ENCODE assay signal across 13 cellular contexts in the genomic region with DNA sequence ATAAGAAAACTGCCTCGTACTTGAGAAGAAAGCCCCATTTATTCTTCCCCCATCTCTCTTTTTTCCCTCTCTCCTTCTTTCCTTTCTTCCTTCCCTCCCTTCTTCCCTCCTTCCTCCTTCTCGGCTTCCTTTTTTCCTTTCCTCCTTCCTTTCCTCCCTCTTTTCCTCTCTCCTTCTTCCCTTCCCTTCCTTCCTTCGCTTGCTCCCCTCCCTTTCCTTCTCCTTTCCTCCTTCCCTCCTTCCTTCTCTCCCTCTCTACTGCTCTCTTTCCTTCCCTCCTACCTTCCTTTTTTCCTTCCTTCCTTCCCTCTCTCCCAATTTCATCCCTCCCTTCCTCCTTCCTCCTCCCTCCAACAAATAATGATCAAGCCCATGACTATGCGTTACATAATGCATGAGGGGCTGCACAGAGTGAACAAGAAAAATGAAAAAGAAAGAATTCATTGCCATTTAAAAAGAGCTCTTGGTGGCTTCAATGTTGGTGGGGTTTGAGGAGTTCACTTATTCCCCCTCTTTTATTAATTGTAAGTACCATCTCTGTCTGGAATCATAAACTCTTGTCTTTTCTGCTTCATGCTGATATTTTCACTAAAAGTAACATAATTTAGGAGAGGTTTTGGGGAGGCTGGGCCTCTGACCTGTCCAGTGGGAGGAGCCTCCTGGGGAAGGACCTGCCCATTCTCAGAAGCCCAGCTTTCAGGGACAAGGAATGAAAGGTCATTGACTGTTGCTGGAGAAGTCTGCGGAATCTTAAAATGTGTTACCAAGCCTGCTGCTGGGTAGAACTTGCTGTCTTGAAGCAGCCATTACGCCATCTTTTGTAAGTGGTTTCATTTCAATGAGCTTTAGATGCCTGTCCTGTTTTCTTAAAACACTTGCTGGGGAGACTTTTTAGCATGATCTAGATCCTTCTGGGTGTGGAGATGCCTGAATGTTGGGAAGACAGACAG.
A peak's percentile ranks its signal among the peaks of the same experiment; 100 is the strongest.
DNase-seq lines count a peak whose midpoint lies in the region; ATAC-seq and TF ChIP-seq lines count a peak whose summit lies in the region.
"Had no signal": no experiment of that assay in that cellular context is flagged by ENCODE, and none has a peak within 500 bp of the region (broad histone marks: within the 10 kb centered on the region; RNA-seq: fewer than 3 reads in every experiment).

No MANE protein-coding gene starts in this region.

- ATAC-seq in CD4-positive, CD25-positive, alpha-beta regulatory T cell (ENCODE audit: low read depth in 2 of 2): no peak
- no peak for ATAC-seq in GM18858 (IDR thresholded peaks at IDR 0.05; ENCODE audit: unreplicated experiment)
- no peak for ATAC-seq in GM21619 (IDR thresholded peaks at IDR 0.05; ENCODE audit: unreplicated experiment)

- no peak overlapping the region for H4K91ac ChIP-seq in neuronal stem cell (ENCODE audit: low read depth, low read length, poor library complexity)

- no peak overlapping the region for H2BK12ac ChIP-seq in neuronal stem cell (ENCODE audit: low read length)

- WGBS in neuronal stem cell (ENCODE audit: extremely low coverage in 2 of 2, insufficient read length in 2 of 2, insufficient replicate concordance in 1 of 2), 2 donors: no CpG with 5 or more reads among the region's 6 CpGs

- H2AK5ac ChIP-seq in neuronal stem cell (ENCODE audit: low read depth, low read length): no peak overlapping the region

- no peak overlapping the region for H4K8ac ChIP-seq in neuronal stem cell (ENCODE audit: low read depth, low read length)

- no peaks in the 10 kb centered on the region for H3K27me3 ChIP-seq in CD4-positive, CD25-positive, alpha-beta regulatory T cell (ENCODE audit: control insufficient read depth, insufficient read depth, low read length)
- H3K27me3 ChIP-seq in neuronal stem cell (ENCODE audit: control insufficient read depth in 3 of 3, insufficient read depth in 3 of 3, low read depth in 1 of 3, low read length in 3 of 3): no peaks in the 10 kb centered on the region
- H3K27me3 ChIP-seq: colonic mucosa had no signal

- H2AFZ ChIP-seq in neuronal stem cell (ENCODE audit: low read length): peak overlapping the region; percentile 45

- H3K36me3 ChIP-seq in CD4-positive, CD25-positive, alpha-beta regulatory T cell (ENCODE audit: control insufficient read depth, insufficient read depth, low read length): peaks cover 24% of the 10 kb centered on the region
- peaks cover 44% of the 10 kb centered on the region for H3K36me3 ChIP-seq in KOPT-K1 (ENCODE audit: insufficient read depth, low read length)
- no peaks in the 10 kb centered on the region for H3K36me3 ChIP-seq in neuronal stem cell (replicated peaks in 1 of 2; ENCODE audit: control insufficient read depth in 2 of 2, insufficient read depth in 2 of 2, low read length in 2 of 2)
- H3K36me3 ChIP-seq: colonic mucosa had no signal

- H3K27ac ChIP-seq in CD4-positive, CD25-positive, alpha-beta regulatory T cell (ENCODE audit: insufficient read depth, low read length, poor library complexity, severe bottlenecking): peak overlapping the region; percentile 44
- H3K27ac ChIP-seq in KOPT-K1 (ENCODE audit: low read depth, low read length, poor library complexity, severe bottlenecking) (peak overlapping the region; percentile 93), neuronal stem cell (replicated peaks; ENCODE audit: low read length) (no peak overlapping the region)
- H3K27ac ChIP-seq: colonic mucosa had no signal

- no peak overlapping the region for H3K4me2 ChIP-seq in neuronal stem cell (ENCODE audit: insufficient read depth, low read length, poor library complexity, severe bottlenecking)

- H3K79me1 ChIP-seq in neuronal stem cell (ENCODE audit: low read depth, low read length): no peaks in the 10 kb centered on the region

- peaks cover 29% of the 10 kb centered on the region for H3K36me3 Mint-ChIP-seq in CD4-positive, CD25-positive, alpha-beta regulatory T cell

- no peak for TF ChIP-seq CTCF in choroid plexus epithelial cell (conservative IDR thresholded peaks at IDR 0.05; ENCODE audit: low read depth, low read length)

- DNase-seq in CD4-positive, CD25-positive, alpha-beta regulatory T cell: no peak
- DNase-seq in choroid plexus epithelial cell (ENCODE audit: low read depth): peak; percentile 51
- no peak for DNase-seq in neuronal stem cell (ENCODE audit: low spot score)
- no peak for DNase-seq in NCI-H774 (lab: John Stamatoyannopoulos, UW)
- DNase-seq in stimulated activated naive CD4-positive, alpha-beta T cell (lab: John Stamatoyannopoulos, UW): no peak
- DNase-seq: colonic mucosa; stimulated activated CD4-positive, alpha-beta T cell treated with anti-CD3 and anti-CD28 coated beads, Interleukin-4, amount 100 ng/mL, for 1 hour; stimulated activated naive CD4-positive, alpha-beta T cell treated with Interleukin-2 at 50 U/mL for 16 hours; SW 1271 had no signal

- no peaks in the 10 kb centered on the region for H3K9me3 ChIP-seq in CD4-positive, CD25-positive, alpha-beta regulatory T cell (ENCODE audit: control insufficient read depth in 2 of 2, low read length in 2 of 2)
- H3K9me3 ChIP-seq in KOPT-K1 (ENCODE audit: insufficient read depth, low read length, poor library complexity, severe bottlenecking) (no peaks in the 10 kb centered on the region), neuronal stem cell (replicated peaks in 1 of 2; ENCODE audit: control insufficient read depth in 2 of 2, insufficient read depth in 1 of 2, low read depth in 1 of 2, low read length in 2 of 2) (peaks cover 3 to 14% of the 10 kb centered on the region in 2 donors)
- H3K9me3 ChIP-seq: colonic mucosa had no signal

- peaks cover 47% of the 10 kb centered on the region for H3K4me1 ChIP-seq in CD4-positive, CD25-positive, alpha-beta regulatory T cell (ENCODE audit: control insufficient read depth, insufficient read depth, low read length, poor library complexity, severe bottlenecking)
- peaks cover 15 to 40% of the 10 kb centered on the region in 2 donors for H3K4me1 ChIP-seq in neuronal stem cell (ENCODE audit: control insufficient read depth in 2 of 2, insufficient read depth in 1 of 2, low read depth in 1 of 2, low read length in 2 of 2)
- H3K4me1 ChIP-seq: colonic mucosa had no signal

- H3K27ac Mint-ChIP-seq in CD4-positive, CD25-positive, alpha-beta regulatory T cell: peak overlapping the region; percentile 67 to 81 (median 68)

- H2BK15ac ChIP-seq in neuronal stem cell (ENCODE audit: low read length): no peak overlapping the region

- H3K9ac ChIP-seq in neuronal stem cell (ENCODE audit: low read depth, low read length, poor library complexity): no peak overlapping the region

- H3K9me3 Mint-ChIP-seq in CD4-positive, CD25-positive, alpha-beta regulatory T cell: peaks cover 0 to 4% (median 0%) of the 10 kb centered on the region in 7 donors

- H3K4me1 Mint-ChIP-seq in CD4-positive, CD25-positive, alpha-beta regulatory T cell: peaks cover 47 to 93% (median 74%) of the 10 kb centered on the region in 4 donors

- H2BK120ac ChIP-seq in neuronal stem cell (ENCODE audit: low read depth, low read length): no peak overlapping the region

- peak overlapping the region in 2 of 4 donors; percentile 36 to 44 for H3K4me3 Mint-ChIP-seq in CD4-positive, CD25-positive, alpha-beta regulatory T cell
- H3K4me3 Mint-ChIP-seq: activated naive CD8-positive, alpha-beta T cell had no signal

- no peak overlapping the region for H3K23ac ChIP-seq in neuronal stem cell (ENCODE audit: low read depth, low read length, poor library complexity)

- no peak overlapping the region for H3K14ac ChIP-seq in neuronal stem cell (ENCODE audit: low read length)

- H2BK5ac ChIP-seq in neuronal stem cell (ENCODE audit: low read length): no peak overlapping the region

- H3K18ac ChIP-seq in neuronal stem cell (ENCODE audit: low read length): no peak overlapping the region

- no peaks in the 10 kb centered on the region for H3K27me3 Mint-ChIP-seq in CD4-positive, CD25-positive, alpha-beta regulatory T cell
- H3K27me3 Mint-ChIP-seq: activated naive CD8-positive, alpha-beta T cell had no signal

- no peak overlapping the region for H3K4me3 ChIP-seq in CD4-positive, CD25-positive, alpha-beta regulatory T cell (ENCODE audit: low read depth, low read length)
- H3K4me3 ChIP-seq in choroid plexus epithelial cell (ENCODE audit: low read depth, low read length) (no peak overlapping the region), neuronal stem cell (ENCODE audit: low read length in 2 of 2) (no peak overlapping the region)
- H3K4me3 ChIP-seq: colonic mucosa had no signal

- no peak overlapping the region for H3K4ac ChIP-seq in neuronal stem cell (ENCODE audit: low read length)
